11 cellular contexts compared by ENCODE assay signal in the genomic region with DNA sequence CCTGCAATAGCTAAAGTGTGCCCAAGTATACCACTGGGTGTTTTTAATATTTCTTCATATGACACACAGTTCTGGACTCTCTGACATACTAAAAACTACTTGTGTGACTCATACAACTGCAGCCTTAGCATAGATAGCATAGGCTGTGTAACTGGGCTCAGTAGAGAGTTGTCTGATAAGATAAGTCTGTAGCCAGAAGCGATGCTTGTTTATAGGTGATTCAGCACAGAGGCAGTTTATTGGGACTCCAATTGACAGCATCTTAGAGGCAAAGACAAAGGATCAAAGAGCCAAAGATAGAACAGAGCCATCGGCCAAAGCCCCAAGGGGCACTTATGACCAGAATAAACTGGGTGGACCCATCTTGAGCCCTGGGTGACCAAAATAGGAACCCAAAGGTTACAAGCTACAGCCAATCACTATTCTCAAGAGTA. TPM values are rescaled to one million over a fixed set of nuclear protein-coding genes. Genes with fewer than 3 reads are reported as not detected.
DNase-seq lines count a peak whose midpoint lies in the region; ATAC-seq, FAIRE-seq and TF ChIP-seq lines count a peak whose summit lies in the region.
"Had no signal": no experiment of that assay in that cellular context is flagged by ENCODE, and none has a peak within 500 bp of the region (broad histone marks: within the 10 kb centered on the region; RNA-seq: fewer than 3 reads in every experiment).

No MANE protein-coding gene starts in this region.

- FAIRE-seq in GM19239 (lab: Jason Lieb, UNC) = no peak
- FAIRE-seq: GM12878 had no signal

- H3K4me1 Mint-ChIP-seq in CD8-positive, alpha-beta memory T cell = peaks cover 84 to 96% (median 96%) of the 10 kb centered on the region in 3 donors

- H3K9me3 ChIP-seq in CD8-positive, alpha-beta memory T cell (ENCODE audit: low read length) = no peaks in the 10 kb centered on the region
- no peaks in the 10 kb centered on the region for H3K9me3 ChIP-seq in mucosa of descending colon

- no peaks in the 10 kb centered on the region for H3K27me3 ChIP-seq in CD8-positive, alpha-beta memory T cell (ENCODE audit: insufficient read depth, low read length, poor library complexity, severe bottlenecking)

- CTCF ChIA-PET in CD8-positive, alpha-beta memory T cell (lab: Charles Lee) = no interaction called here

- intact Hi-C loops in mucosa of descending colon (cut with DNase I, micrococcal nuclease) = no loop called here

- no peaks in the 10 kb centered on the region for H3K27me3 Mint-ChIP-seq in CD8-positive, alpha-beta memory T cell

- H3K36me3 Mint-ChIP-seq in CD8-positive, alpha-beta memory T cell = peaks cover 5 to 49% (median 11%) of the 10 kb centered on the region in 3 donors

- H3K4me3 ChIP-seq in CD8-positive, alpha-beta memory T cell (ENCODE audit: low read length) = no peak overlapping the region
- no peak overlapping the region for H3K4me3 ChIP-seq in choroid plexus epithelial cell (ENCODE audit: low read depth, low read length)
- H3K4me3 ChIP-seq in mucosa of descending colon = no peak overlapping the region
- H3K4me3 ChIP-seq: GM12878, skin epidermis had no signal

- H3K27ac Mint-ChIP-seq in CD8-positive, alpha-beta memory T cell = peak overlapping the region in 5 of 8 donors; percentile 4 to 58 (median 44)

- ATAC-seq in mucosa of descending colon = peak; percentile 93
- ATAC-seq in GM18909 (IDR thresholded peaks at IDR 0.05; ENCODE audit: poor library complexity, unreplicated experiment) = no peak
- ATAC-seq in HG03442 (IDR thresholded peaks at IDR 0.05; ENCODE audit: unreplicated experiment) = no peak
- ATAC-seq: GM12878 had no signal

- H3K9me3 Mint-ChIP-seq in CD8-positive, alpha-beta memory T cell = no peaks in the 10 kb centered on the region

- POLR2A ChIA-PET in CD8-positive, alpha-beta memory T cell (lab: Charles Lee) = interaction anchor here (0.9 kb wide), 1 partner anchor 23 kb away, joined by 3 read pairs; no protein-coding TSS in a partner anchor

- H3K4me3 Mint-ChIP-seq in CD8-positive, alpha-beta memory T cell = peak overlapping the region in 2 of 7 donors; percentile 0 to 57

- H3K36me3 ChIP-seq in CD8-positive, alpha-beta memory T cell (ENCODE audit: insufficient read depth, low read length) = peaks cover 3% of the 10 kb centered on the region
- H3K36me3 ChIP-seq in mucosa of descending colon (ENCODE audit: low read depth) = no peaks in the 10 kb centered on the region

- no peak for TF ChIP-seq CTCF in choroid plexus epithelial cell (conservative IDR thresholded peaks at IDR 0.05; ENCODE audit: low read depth, low read length)
- no peak for TF ChIP-seq CTCF in mucosa of descending colon (IDR thresholded peaks at IDR 0.05)

- peaks cover 90% of the 10 kb centered on the region for H3K4me1 ChIP-seq in CD8-positive, alpha-beta memory T cell (ENCODE audit: insufficient read depth, low read length)
- H3K4me1 ChIP-seq in mucosa of descending colon (ENCODE audit: low read depth) = no peaks in the 10 kb centered on the region

- DNase-seq in CD8-positive, alpha-beta memory T cell = no peak
- peak; percentile 27 for DNase-seq in OCI-M2 (lab: John Stamatoyannopoulos, UW; ENCODE audit: unreplicated experiment)
- peak; percentile 85 for DNase-seq in choroid plexus epithelial cell (ENCODE audit: low read depth)
- no peak for DNase-seq in mucosa of descending colon
- no peak for DNase-seq in DMS53 (lab: John Stamatoyannopoulos, UW)
- no peak for DNase-seq in GM19239 (ENCODE audit: insufficient read length, low spot score)
- DNase-seq: activated CD4-positive, alpha-beta T cell treated with anti-CD3 and anti-CD28 coated beads for 1 hour had no signal

- H3K27ac ChIP-seq in CD8-positive, alpha-beta memory T cell (ENCODE audit: low read depth, low read length) = no peak overlapping the region
- H3K27ac ChIP-seq: skin epidermis had no signal

RNA-seq across cellular contexts. Expression of a gene that starts 42.3 kb away (rescaled TPM):
- total RNA-seq in CD8-positive, alpha-beta memory T cell = 10 to 100 TPM; 71.7 to 74.0 TPM
- 114 TPM for polyA plus RNA-seq in CD8-positive, alpha-beta memory T cell
- total RNA-seq in mucosa of descending colon = 10 to 100 TPM; 62.4 to 68.4 (median 66.2) TPM

Comparison
In these comparisons a context has a peak if more than half of its experiments do, and no peak if none do; other contexts are left out.
1. DNase-seq: peak in OCI-M2 (single experiment) and choroid plexus epithelial cell (single experiment); none in CD8-positive, alpha-beta memory T cell (0 of 5), mucosa of descending colon (0 of 3), DMS53 (single experiment) and GM19239 (single experiment).